ENCODE assay signal across 1 cellular context in the genomic region with DNA sequence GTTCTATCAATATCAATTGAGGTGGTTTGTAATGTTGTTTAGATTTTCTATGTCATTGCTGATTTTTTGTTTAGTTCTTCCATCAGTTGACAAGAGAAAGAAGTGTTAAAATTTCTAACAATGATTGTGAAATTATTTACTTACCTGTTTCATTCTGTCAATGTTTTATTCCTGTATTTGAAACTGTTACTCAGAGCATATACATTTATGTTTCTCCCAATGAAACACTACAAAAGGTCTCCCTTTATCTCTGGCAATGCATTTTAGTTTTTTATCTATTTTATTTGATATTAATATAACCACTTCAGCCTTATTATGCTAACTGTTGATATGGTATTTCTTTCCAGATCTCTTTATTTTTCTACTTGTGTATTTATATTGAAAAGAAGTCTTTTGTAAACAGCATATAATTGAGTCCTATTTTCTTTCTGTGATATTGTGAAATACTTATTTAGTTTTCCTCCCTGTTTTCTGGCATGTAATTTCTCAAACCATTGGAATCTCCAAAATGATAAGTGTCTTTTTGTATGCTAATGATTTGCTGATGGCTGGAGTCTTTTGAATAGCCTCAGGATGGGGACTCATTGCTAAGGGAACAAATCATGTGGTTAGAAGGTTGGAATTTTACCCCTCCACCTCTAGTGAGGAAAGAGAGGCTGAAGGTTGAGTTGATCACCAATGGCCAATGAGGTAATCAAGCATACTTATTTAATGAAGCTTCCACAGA.
TF ChIP-seq lines count a peak whose summit lies in the region.

No MANE protein-coding gene starts in this region.

TF ChIP-seq in GM23338, 12 proteins besides CTCF, POLR2A, EP300 and RAD21 (continued from another document):
- TF ChIP-seq, protein P1, sequence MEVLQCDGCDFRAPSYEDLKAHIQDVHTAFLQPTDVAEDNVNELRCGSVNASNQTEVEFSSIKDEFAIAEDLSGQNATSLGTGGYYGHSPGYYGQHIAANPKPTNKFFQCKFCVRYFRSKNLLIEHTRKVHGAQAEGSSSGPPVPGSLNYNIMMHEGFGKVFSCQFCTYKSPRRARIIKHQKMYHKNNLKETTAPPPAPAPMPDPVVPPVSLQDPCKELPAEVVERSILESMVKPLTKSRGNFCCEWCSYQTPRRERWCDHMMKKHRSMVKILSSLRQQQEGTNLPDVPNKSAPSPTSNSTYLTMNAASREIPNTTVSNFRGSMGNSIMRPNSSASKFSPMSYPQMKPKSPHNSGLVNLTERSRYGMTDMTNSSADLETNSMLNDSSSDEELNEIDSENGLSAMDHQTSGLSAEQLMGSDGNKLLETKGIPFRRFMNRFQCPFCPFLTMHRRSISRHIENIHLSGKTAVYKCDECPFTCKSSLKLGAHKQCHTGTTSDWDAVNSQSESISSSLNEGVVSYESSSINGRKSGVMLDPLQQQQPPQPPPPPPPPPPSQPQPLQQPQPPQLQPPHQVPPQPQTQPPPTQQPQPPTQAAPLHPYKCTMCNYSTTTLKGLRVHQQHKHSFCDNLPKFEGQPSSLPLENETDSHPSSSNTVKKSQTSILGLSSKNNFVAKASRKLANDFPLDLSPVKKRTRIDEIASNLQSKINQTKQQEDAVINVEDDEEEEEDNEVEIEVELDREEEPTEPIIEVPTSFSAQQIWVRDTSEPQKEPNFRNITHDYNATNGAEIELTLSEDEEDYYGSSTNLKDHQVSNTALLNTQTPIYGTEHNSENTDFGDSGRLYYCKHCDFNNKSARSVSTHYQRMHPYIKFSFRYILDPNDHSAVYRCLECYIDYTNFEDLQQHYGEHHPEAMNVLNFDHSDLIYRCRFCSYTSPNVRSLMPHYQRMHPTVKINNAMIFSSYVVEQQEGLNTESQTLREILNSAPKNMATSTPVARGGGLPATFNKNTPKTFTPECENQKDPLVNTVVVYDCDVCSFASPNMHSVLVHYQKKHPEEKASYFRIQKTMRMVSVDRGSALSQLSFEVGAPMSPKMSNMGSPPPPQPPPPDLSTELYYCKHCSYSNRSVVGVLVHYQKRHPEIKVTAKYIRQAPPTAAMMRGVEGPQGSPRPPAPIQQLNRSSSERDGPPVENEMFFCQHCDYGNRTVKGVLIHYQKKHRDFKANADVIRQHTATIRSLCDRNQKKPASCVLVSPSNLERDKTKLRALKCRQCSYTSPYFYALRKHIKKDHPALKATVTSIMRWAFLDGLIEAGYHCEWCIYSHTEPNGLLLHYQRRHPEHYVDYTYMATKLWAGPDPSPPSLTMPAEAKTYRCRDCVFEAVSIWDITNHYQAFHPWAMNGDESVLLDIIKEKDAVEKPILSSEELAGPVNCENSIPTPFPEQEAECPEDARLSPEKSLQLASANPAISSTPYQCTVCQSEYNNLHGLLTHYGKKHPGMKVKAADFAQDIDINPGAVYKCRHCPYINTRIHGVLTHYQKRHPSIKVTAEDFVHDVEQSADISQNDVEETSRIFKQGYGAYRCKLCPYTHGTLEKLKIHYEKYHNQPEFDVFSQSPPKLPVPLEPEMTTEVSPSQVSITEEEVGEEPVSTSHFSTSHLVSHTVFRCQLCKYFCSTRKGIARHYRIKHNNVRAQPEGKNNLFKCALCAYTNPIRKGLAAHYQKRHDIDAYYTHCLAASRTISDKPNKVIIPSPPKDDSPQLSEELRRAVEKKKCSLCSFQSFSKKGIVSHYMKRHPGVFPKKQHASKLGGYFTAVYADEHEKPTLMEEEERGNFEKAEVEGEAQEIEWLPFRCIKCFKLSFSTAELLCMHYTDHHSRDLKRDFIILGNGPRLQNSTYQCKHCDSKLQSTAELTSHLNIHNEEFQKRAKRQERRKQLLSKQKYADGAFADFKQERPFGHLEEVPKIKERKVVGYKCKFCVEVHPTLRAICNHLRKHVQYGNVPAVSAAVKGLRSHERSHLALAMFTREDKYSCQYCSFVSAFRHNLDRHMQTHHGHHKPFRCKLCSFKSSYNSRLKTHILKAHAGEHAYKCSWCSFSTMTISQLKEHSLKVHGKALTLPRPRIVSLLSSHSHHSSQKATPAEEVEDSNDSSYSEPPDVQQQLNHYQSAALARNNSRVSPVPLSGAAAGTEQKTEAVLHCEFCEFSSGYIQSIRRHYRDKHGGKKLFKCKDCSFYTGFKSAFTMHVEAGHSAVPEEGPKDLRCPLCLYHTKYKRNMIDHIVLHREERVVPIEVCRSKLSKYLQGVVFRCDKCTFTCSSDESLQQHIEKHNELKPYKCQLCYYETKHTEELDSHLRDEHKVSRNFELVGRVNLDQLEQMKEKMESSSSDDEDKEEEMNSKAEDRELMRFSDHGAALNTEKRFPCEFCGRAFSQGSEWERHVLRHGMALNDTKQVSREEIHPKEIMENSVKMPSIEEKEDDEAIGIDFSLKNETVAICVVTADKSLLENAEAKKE (CRISPR knock-in tag; IDR thresholded peaks at IDR 0.05) = peak; percentile 82
- no peak for TF ChIP-seq POLR2AphosphoS5 (IDR thresholded peaks at IDR 0.05; ENCODE audit: low read depth)
TF ChIP-seq in GM23338: peak in this region for 2.
